1 cellular context compared by ENCODE assay signal in the genomic region with DNA sequence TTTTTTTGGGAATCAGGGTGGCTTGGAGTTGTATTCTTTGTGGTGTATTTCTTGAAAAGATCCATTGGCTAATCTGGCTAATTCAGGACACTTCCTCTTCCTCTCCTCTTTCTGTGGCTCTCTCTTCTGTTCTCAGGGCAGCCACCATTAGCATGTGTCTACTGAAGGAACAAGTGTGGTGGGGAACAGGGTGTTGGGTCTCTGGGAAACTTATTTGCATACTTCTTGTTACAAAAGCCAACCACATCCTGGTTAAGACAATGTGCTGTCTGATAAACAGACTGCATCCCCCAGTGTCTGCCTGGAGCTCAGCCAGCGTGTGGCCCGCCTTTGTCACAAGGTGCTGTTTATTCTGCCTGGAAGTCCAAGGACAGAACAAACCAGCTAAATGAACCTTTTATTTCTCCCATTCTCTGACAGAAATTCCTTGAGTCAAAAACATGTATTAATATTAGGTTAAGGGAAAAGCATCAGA.
A peak's percentile ranks its signal among the peaks of the same experiment; 100 is the strongest.
TF ChIP-seq lines count a peak whose summit lies in the region.

No MANE protein-coding gene starts in this region.

TF ChIP-seq in WTC11, 78 proteins besides CTCF, POLR2A, EP300 and RAD21 (continued from another document):
- no peak for TF ChIP-seq ZNF396 (CRISPR knock-in tag; IDR thresholded peaks at IDR 0.05; ENCODE audit: borderline replicate concordance)
- TF ChIP-seq, protein P1, sequence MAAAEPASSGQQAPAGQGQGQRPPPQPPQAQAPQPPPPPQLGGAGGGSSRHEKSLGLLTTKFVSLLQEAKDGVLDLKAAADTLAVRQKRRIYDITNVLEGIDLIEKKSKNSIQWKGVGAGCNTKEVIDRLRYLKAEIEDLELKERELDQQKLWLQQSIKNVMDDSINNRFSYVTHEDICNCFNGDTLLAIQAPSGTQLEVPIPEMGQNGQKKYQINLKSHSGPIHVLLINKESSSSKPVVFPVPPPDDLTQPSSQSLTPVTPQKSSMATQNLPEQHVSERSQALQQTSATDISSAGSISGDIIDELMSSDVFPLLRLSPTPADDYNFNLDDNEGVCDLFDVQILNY (CRISPR knock-in tag; IDR thresholded peaks at IDR 0.05) = no peak
- TF ChIP-seq, protein P2, sequence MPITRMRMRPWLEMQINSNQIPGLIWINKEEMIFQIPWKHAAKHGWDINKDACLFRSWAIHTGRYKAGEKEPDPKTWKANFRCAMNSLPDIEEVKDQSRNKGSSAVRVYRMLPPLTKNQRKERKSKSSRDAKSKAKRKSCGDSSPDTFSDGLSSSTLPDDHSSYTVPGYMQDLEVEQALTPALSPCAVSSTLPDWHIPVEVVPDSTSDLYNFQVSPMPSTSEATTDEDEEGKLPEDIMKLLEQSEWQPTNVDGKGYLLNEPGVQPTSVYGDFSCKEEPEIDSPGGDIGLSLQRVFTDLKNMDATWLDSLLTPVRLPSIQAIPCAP (CRISPR knock-in tag; IDR thresholded peaks at IDR 0.05) = no peak
- no peak for TF ChIP-seq ELF4 (CRISPR knock-in tag; IDR thresholded peaks at IDR 0.05; ENCODE audit: low read depth)
- no peak for TF ChIP-seq JUN (CRISPR knock-in tag; IDR thresholded peaks at IDR 0.05)
- no peak for TF ChIP-seq ZNF281 (CRISPR knock-in tag; IDR thresholded peaks at IDR 0.05)
- TF ChIP-seq OVOL2 (CRISPR knock-in tag; IDR thresholded peaks at IDR 0.05; ENCODE audit: borderline replicate concordance) = no peak
- no peak for TF ChIP-seq EMX1 (CRISPR knock-in tag; IDR thresholded peaks at IDR 0.05)
- TF ChIP-seq ETV6 (CRISPR knock-in tag; IDR thresholded peaks at IDR 0.05) = peak; percentile 64
- no peak for TF ChIP-seq ATF1 (CRISPR knock-in tag; IDR thresholded peaks at IDR 0.05)
- TF ChIP-seq NFE2L1 (CRISPR knock-in tag; IDR thresholded peaks at IDR 0.05) = no peak
- no peak for TF ChIP-seq ZSCAN18 (CRISPR knock-in tag; IDR thresholded peaks at IDR 0.05)
- no peak for TF ChIP-seq ZNF121 (CRISPR knock-in tag; IDR thresholded peaks at IDR 0.05)
- TF ChIP-seq, protein P3, sequence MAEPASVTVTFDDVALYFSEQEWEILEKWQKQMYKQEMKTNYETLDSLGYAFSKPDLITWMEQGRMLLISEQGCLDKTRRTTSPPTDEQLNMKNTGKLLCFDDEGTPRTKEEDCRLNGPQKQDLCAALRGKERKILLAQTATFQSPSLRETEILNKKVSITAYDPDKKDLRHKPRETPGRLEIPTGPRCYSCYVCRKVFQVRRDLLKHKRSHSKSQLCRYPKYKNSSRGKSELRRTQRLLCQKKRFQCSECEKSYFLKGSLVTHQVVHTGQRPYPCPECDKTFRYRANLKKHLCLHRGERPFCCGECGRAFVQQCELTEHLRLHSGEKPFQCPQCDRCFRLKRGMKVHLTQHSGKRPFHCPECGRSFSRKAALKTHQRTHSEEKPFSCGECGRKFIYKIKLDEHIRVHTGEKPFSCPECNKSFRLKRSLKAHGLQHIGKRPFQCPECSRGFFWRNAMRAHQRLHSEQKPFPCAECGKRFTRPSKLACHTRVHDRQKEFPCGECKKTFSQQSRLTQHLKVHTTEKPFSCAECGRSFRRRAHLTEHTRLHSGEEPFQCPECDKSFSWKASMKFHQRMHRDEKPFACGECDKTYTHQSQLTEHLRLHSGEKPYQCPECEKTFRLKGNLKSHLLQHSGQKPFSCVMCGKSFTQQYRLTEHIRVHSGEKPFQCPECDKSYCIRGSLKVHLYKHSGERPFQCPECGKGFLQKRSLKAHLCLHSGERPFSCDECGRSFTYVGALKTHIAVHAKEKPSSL (CRISPR knock-in tag; conservative IDR thresholded peaks at IDR 0.05) = no peak
- TF ChIP-seq RELA (CRISPR knock-in tag; IDR thresholded peaks at IDR 0.05; ENCODE audit: borderline replicate concordance) = no peak
- no peak for TF ChIP-seq FOXJ3 (CRISPR knock-in tag; IDR thresholded peaks at IDR 0.05; ENCODE audit: borderline replicate concordance)
- TF ChIP-seq HMGA2 (CRISPR knock-in tag; IDR thresholded peaks at IDR 0.05) = no peak
- no peak for TF ChIP-seq NFYB (CRISPR knock-in tag; conservative IDR thresholded peaks at IDR 0.05; ENCODE audit: low read depth)
- TF ChIP-seq ZBTB21 (CRISPR knock-in tag; IDR thresholded peaks at IDR 0.05; ENCODE audit: borderline replicate concordance) = no peak
- 0 out of 2 replicates have a peak, but pooled peaks have one; percentile 68 for TF ChIP-seq TEAD1 (CRISPR knock-in tag; IDR thresholded peaks at IDR 0.05)
- TF ChIP-seq NR1H2 (CRISPR knock-in tag; IDR thresholded peaks at IDR 0.05) = no peak
- TF ChIP-seq ZNF532 (CRISPR knock-in tag; IDR thresholded peaks at IDR 0.05; ENCODE audit: borderline replicate concordance) = no peak
- peak; percentile 92 for TF ChIP-seq ZNF423 (CRISPR knock-in tag; IDR thresholded peaks at IDR 0.05)
- TF ChIP-seq ZNF263 (CRISPR knock-in tag; IDR thresholded peaks at IDR 0.05; ENCODE audit: low read depth) = no peak
- TF ChIP-seq NR2C2 (CRISPR knock-in tag; IDR thresholded peaks at IDR 0.05) = no peak
- TF ChIP-seq, protein P4, sequence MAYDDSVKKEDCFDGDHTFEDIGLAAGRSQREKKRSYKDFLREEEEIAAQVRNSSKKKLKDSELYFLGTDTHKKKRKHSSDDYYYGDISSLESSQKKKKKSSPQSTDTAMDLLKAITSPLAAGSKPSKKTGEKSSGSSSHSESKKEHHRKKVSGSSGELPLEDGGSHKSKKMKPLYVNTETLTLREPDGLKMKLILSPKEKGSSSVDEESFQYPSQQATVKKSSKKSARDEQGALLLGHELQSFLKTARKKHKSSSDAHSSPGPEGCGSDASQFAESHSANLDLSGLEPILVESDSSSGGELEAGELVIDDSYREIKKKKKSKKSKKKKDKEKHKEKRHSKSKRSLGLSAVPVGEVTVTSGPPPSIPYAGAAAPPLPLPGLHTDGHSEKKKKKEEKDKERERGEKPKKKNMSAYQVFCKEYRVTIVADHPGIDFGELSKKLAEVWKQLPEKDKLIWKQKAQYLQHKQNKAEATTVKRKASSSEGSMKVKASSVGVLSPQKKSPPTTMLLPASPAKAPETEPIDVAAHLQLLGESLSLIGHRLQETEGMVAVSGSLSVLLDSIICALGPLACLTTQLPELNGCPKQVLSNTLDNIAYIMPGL (CRISPR knock-in tag; IDR thresholded peaks at IDR 0.05) = no peak
- no peak for TF ChIP-seq NFATC4 (CRISPR knock-in tag; IDR thresholded peaks at IDR 0.05)
- TF ChIP-seq, protein P5, sequence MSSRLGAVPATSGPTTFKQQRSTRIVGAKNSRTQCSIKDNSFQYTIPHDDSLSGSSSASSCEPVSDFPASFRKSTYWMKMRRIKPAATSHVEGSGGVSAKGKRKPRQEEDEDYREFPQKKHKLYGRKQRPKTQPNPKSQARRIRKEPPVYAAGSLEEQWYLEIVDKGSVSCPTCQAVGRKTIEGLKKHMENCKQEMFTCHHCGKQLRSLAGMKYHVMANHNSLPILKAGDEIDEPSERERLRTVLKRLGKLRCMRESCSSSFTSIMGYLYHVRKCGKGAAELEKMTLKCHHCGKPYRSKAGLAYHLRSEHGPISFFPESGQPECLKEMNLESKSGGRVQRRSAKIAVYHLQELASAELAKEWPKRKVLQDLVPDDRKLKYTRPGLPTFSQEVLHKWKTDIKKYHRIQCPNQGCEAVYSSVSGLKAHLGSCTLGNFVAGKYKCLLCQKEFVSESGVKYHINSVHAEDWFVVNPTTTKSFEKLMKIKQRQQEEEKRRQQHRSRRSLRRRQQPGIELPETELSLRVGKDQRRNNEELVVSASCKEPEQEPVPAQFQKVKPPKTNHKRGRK (CRISPR knock-in tag; IDR thresholded peaks at IDR 0.05; ENCODE audit: borderline replicate concordance) = no peak
- TF ChIP-seq ZNF138 (CRISPR knock-in tag; conservative IDR thresholded peaks at IDR 0.05) = no peak
- peak; percentile 88 for TF ChIP-seq FOXK1 (CRISPR knock-in tag; IDR thresholded peaks at IDR 0.05)
